24 cellular contexts compared by ENCODE assay signal in genomic region chr4:108244576-108244975, GRCh38.
"Had no signal": no experiment of that assay in that cellular context is flagged by ENCODE, and none has a peak within 500 bp of the region (broad histone marks: within the 10 kb centered on the region; RNA-seq: fewer than 3 reads in every experiment).

No MANE protein-coding gene starts in this region.

- H2AFZ ChIP-seq: hepatocyte had no signal

- H3K4me3 Mint-ChIP-seq: activated naive CD8-positive, alpha-beta T cell treated with anti-CD3 and anti-CD28 coated beads, Interleukin-2, amount 10 ng/mL, durations not matched to agents 7 days and 5 days; natural killer cell treated with Interleukin-12 subunit alpha and Interleukin-12 subunit beta and Interleukin-15 and Interleukin-18, amount 100 ng/mL, for 72 hours had no signal

- H3K36me3 ChIP-seq: ascending aorta, brain microvascular endothelial cell, gastroesophageal sphincter, left ventricle myocardium inferior, right atrium auricular region, suprapubic skin, transverse colon had no signal

- H3K27ac ChIP-seq: ascending aorta, brain microvascular endothelial cell, coronary artery, dorsolateral prefrontal cortex, gastroesophageal sphincter, hepatocyte, left ventricle myocardium inferior, right atrium auricular region, suprapubic skin, transverse colon, VCaP had no signal

- H3K27me3 Mint-ChIP-seq: activated naive CD8-positive, alpha-beta T cell treated with anti-CD3 and anti-CD28 coated beads, Interleukin-2, amount 10 ng/mL, durations not matched to agents 7 days and 5 days had no signal

- H3K9me3 ChIP-seq: ascending aorta, suprapubic skin had no signal

- H3K27ac Mint-ChIP-seq: activated naive CD8-positive, alpha-beta T cell treated with anti-CD3 and anti-CD28 coated beads, Interleukin-2, amount 10 ng/mL, durations not matched to agents 7 days and 5 days; natural killer cell treated with Interleukin-12 subunit alpha and Interleukin-12 subunit beta and Interleukin-15 and Interleukin-18, amount 100 ng/mL, for 72 hours had no signal

- ATAC-seq: gastroesophageal sphincter; natural killer cell treated with Interleukin-12 subunit alpha and Interleukin-12 subunit beta and Interleukin-15 and Interleukin-18, amount 100 ng/mL, for 72 hours had no signal

- H3K4me1 ChIP-seq: ascending aorta, gastroesophageal sphincter, left ventricle myocardium inferior, right atrium auricular region, suprapubic skin, transverse colon had no signal

- H3K27me3 ChIP-seq: ascending aorta, brain microvascular endothelial cell, gastroesophageal sphincter, hepatocyte, right atrium auricular region, suprapubic skin, transverse colon had no signal

- DNase-seq: activated CD4-positive, alpha-beta T cell treated with anti-CD3 and anti-CD28 coated beads for 4 hours; activated CD4-positive, alpha-beta T cell treated with anti-CD3 and anti-CD28 coated beads, Interleukin-2, amount 50 U/mL, for 4 hours; activated effector memory CD4-positive, alpha-beta T cell treated with Interleukin-2 at 50 U/mL for 16 hours; activated naive CD4-positive, alpha-beta T cell treated with Interleukin-2 at 50 U/mL for 16 hours; activated naive CD8-positive, alpha-beta T cell treated with anti-CD3 and anti-CD28 coated beads, Interleukin-2, amount 10 ng/mL, durations not matched to agents 7 days and 5 days; activated T-cell treated with anti-CD3 and anti-CD28 coated beads for 4 hours; brain microvascular endothelial cell; dorsolateral prefrontal cortex; effector memory CD4-positive, alpha-beta T cell; islet precursor cell; left ventricle myocardium inferior; mammary epithelial cell; midbrain; stimulated activated CD4-positive, alpha-beta T cell treated with anti-CD3 and anti-CD28 coated beads, Interleukin-1b, Interleukin-23, amount 100 ng/mL, for 48 hours; transverse colon had no signal

- H3K4me2 ChIP-seq: hepatocyte, smooth muscle cell had no signal

- H3K4me3 ChIP-seq: ascending aorta, coronary artery, dorsolateral prefrontal cortex, gastroesophageal sphincter, hepatocyte, left ventricle myocardium inferior, right atrium auricular region, smooth muscle cell, suprapubic skin, transverse colon had no signal
